8 cellular contexts compared by ENCODE assay signal in the genomic region with DNA sequence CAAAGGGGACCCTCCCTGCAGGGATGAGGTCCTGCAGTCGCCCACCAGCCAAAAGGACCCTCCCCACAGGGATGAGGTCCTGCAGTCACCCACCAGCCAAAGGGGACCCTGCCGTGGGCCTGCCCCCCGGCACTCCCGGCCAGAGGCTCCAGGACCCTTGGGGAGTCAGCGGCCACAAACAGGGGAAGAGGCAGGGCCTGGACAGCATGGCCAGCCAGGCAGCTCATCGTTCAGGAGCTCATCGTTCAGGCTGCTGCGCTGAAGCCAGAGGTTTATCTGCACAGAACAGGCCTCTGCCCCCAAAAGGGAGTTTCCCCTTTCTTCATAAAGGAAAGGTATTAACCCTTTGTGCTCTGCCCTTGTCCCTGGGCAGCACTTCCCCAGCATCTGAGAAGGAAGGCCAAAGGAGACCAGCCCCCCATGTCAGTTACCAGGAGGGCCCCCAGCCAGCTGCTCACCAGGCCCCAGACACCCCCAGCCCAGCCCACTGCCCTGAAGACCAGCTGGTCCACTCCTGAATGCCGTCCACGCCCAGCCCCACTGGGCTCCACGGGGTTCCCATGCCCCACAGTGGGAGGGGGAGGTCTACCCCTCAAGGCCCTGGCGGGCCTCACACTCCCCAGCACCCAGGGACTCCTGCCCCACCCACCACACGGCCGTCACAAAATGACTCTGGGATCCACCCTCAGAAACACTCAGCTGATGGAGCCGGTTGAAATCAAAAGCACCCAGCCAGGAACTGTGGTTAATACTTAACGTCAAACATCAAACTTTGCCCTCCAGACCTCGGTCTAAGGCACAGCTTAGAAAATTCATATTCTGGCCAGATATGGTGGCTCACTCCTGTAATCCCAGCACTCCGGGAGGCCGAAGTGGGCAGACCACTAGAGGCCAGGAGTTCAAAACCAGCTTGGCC. TPM values are rescaled to one million over a fixed set of nuclear protein-coding genes. Genes with fewer than 3 reads are reported as not detected.
DNase-seq lines count a peak whose midpoint lies in the region; ATAC-seq and TF ChIP-seq lines count a peak whose summit lies in the region.

No MANE protein-coding gene starts in this region.

- H3K4me3 ChIP-seq in right cardiac atrium (ENCODE audit: low read length) (no peak overlapping the region), urinary bladder (ENCODE audit: low read depth, low read length) (no peak overlapping the region)

- peak overlapping the region; percentile 65 for H3K27ac ChIP-seq in right cardiac atrium (ENCODE audit: low read length)
- H3K27ac ChIP-seq in urinary bladder (ENCODE audit: low read depth) = peak overlapping the region; percentile 43

- 40% methylated on average over 19 of the region's 19 CpGs for WGBS in right cardiac atrium
- 67% methylated on average over 19 of the region's 19 CpGs for WGBS in urinary bladder

- no peaks in the 10 kb centered on the region for H3K27me3 ChIP-seq in right cardiac atrium (ENCODE audit: control insufficient read depth, insufficient read depth)

- H3K9me3 ChIP-seq in right cardiac atrium (ENCODE audit: control insufficient read depth, low read length) = no peaks in the 10 kb centered on the region

- CTCF ChIA-PET in GM10248 (lab: Yijun Ruan, JAX) = interaction anchor here (1.1 to 1.4 kb wide), 4 partner anchors 11 to 110 kb away, joined by 3 to 4 read pairs (median 4); no protein-coding TSS in a partner anchor

- intact Hi-C loops in right cardiac atrium (cut with DNase I) = no loop called here

- H3K36me3 ChIP-seq in urinary bladder (ENCODE audit: insufficient read depth) = no peaks in the 10 kb centered on the region

- H3K4me1 ChIP-seq in right cardiac atrium (ENCODE audit: control insufficient read depth, insufficient read depth, low read length) = peaks cover 49% of the 10 kb centered on the region
- no peaks in the 10 kb centered on the region for H3K4me1 ChIP-seq in urinary bladder (ENCODE audit: insufficient read depth)

- no peak for TF ChIP-seq CTCF in GM10248 (IDR thresholded peaks at IDR 0.05; ENCODE audit: control extremely low read depth, extremely low read depth, low read depth, missing control alignments)

- POLR2A ChIA-PET in GM10248 (lab: Yijun Ruan, JAX) = no interaction called here

- ATAC-seq in HG03097 (IDR thresholded peaks at IDR 0.05; ENCODE audit: low FRiP score, unreplicated experiment) (peak; percentile 38), right cardiac atrium (no peak), GM21367 (IDR thresholded peaks at IDR 0.05; ENCODE audit: unreplicated experiment) (no peak)

- DNase-seq in GM10248 (ENCODE audit: extremely low spot score) (peak; percentile 72), right cardiac atrium (no peak), SK-N-DZ (ENCODE audit: low spot score) (no peak), NCI-H345 (lab: John Stamatoyannopoulos, UW) (no peak)
- peak; percentile 41 to 47 for DNase-seq in activated CD4-positive, alpha-beta T cell treated with anti-CD3 and anti-CD28 coated beads, Interleukin-2, amount 50 U/mL, for 48 hours

RNA-seq across cellular contexts. Expression of gene SLC12A7, which starts 6.3 kb away (rescaled TPM):
- total RNA-seq in right cardiac atrium (10 to 100 TPM; 57.2 to 80.5 (median 65.6) TPM), urinary bladder (10.2 TPM)
- polyA plus RNA-seq in right cardiac atrium (28.5 TPM), urinary bladder (23.8 TPM)
- polyA plus RNA-seq in SK-N-DZ (2014; cell fraction: cytosol; rRNA removed) = 0.28 and 0.56 TPM in 2 replicates
- polyA plus RNA-seq in SK-N-DZ (2014; cell fraction: nucleus; rRNA removed) = 0.99 and 6.8 TPM in 2 replicates

Comparison
In these comparisons a context has a peak if more than half of its experiments do, and no peak if none do; other contexts are left out.
1. DNase-seq: peak in GM10248 (single experiment) and activated CD4-positive, alpha-beta T cell treated with anti-CD3 and anti-CD28 coated beads, Interleukin-2, amount 50 U/mL, for 48 hours (2 of 2); none in right cardiac atrium (0 of 3), SK-N-DZ (single experiment) and NCI-H345 (single experiment).